8 cellular contexts compared by ENCODE assay signal in genomic region chr7:44637788-44638594, GRCh38. TPM values are rescaled to one million over a fixed set of nuclear protein-coding genes. Genes with fewer than 3 reads are reported as not detected.
A peak's percentile ranks its signal among the peaks of the same experiment; 100 is the strongest.
DNase-seq lines count a peak whose midpoint lies in the region; ATAC-seq and TF ChIP-seq lines count a peak whose summit lies in the region.

No MANE protein-coding gene starts in this region.

- H3K27me3 ChIP-seq in ascending aorta (no peaks in the 10 kb centered on the region), lower lobe of right lung (ENCODE audit: low read depth) (no peaks in the 10 kb centered on the region)

- DNase-seq in activated gamma-delta T cell treated with Interleukin-2 at 50 U/mL for 16 hours (peak; percentile 64), activated gamma-delta T cell (lab: John Stamatoyannopoulos, UW) (no peak), T-helper 1 cell (peak; percentile 43 to 96 (median 67)), ascending aorta (ENCODE audit: low spot score in 2 of 2) (peak; percentile 49 to 84), lower lobe of right lung (no peak), NCI-H2227 (lab: John Stamatoyannopoulos, UW; ENCODE audit: unreplicated experiment) (no peak)
- peak; percentile 63 for DNase-seq in stimulated activated CD8-positive, alpha-beta memory T cell treated with anti-CD3 and anti-CD28 coated beads, Interleukin-4, amount 100 ng/mL, for 24 hours (ENCODE audit: low read depth)

- H3K4me3 ChIP-seq in ascending aorta (no peak overlapping the region), lower lobe of right lung (no peak overlapping the region)

- ATAC-seq in HG03280 (IDR thresholded peaks at IDR 0.05; ENCODE audit: unreplicated experiment) (peak; percentile 52), lower lobe of right lung (peak; percentile 66 to 74)

- TF ChIP-seq CTCF in ascending aorta (IDR thresholded peaks at IDR 0.05) (no peak), lower lobe of right lung (IDR thresholded peaks at IDR 0.05) (no peak)

- no peaks in the 10 kb centered on the region for H3K36me3 ChIP-seq in ascending aorta
- no peaks in the 10 kb centered on the region for H3K36me3 ChIP-seq in lower lobe of right lung

- H3K4me1 ChIP-seq in ascending aorta: peaks cover 21 to 40% of the 10 kb centered on the region in 2 donors
- peaks cover 72% of the 10 kb centered on the region for H3K4me1 ChIP-seq in lower lobe of right lung

- intact Hi-C loops in ascending aorta (cut with DNase I) (no loop called here), lower lobe of right lung (cut with DNase I) (no loop called here)

- H3K9me3 ChIP-seq in ascending aorta (no peaks in the 10 kb centered on the region), lower lobe of right lung (no peaks in the 10 kb centered on the region)

- peak overlapping the region; percentile 88 to 89 for H3K27ac ChIP-seq in ascending aorta
- peak overlapping the region; percentile 83 for H3K27ac ChIP-seq in lower lobe of right lung

RNA-seq across cellular contexts. Expression of gene OGDH, which starts 31.6 kb away (rescaled TPM):
- 117 TPM for total RNA-seq in ascending aorta
- 132 TPM for total RNA-seq in lower lobe of right lung

RNA-seq across cellular contexts. Expression of gene TMED4, which starts 56.0 kb away (rescaled TPM):
- total RNA-seq in ascending aorta (69.1 TPM), lower lobe of right lung (71.9 TPM)

Comparison
In these comparisons a context has a peak if more than half of its experiments do, and no peak if none do; other contexts are left out.
1. DNase-seq: peak in activated gamma-delta T cell treated with Interleukin-2 at 50 U/mL for 16 hours (single experiment), T-helper 1 cell (5 of 5), ascending aorta (2 of 2) and stimulated activated CD8-positive, alpha-beta memory T cell treated with anti-CD3 and anti-CD28 coated beads, Interleukin-4, amount 100 ng/mL, for 24 hours (single experiment); none in activated gamma-delta T cell (single experiment), lower lobe of right lung (single experiment) and NCI-H2227 (single experiment).